ENCODE assay signal across 8 cellular contexts in the genomic region with DNA sequence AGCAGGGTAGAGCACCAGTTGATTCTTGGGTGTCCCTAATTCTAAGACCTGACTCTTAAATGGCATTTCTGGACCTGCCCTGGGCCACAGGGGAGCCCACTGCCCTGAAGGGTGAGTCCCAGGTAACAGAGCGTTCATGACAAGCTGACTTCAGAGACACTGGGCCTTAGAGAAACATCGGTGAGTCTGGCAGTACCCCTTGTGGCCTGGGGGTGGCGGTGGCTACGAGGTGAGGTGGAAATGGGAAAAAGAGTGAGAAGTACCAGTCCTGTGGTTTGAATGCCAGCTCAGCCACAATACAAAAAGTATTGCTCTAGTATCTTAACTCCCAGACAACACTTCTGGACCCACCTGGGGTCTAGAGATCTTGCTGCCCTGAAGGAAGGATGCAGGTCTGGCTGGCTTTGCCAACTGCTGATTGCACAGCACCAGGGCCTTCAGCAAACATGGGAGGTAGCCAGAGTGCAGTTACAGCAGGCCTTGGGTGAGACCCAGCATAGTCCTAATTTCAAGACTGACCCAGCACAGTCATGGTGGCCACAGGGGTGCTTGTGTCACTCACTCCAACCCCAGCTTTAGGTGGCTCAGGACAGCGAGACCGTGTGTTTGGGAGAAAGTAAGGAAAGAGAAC. TPM values are rescaled to one million over a fixed set of nuclear protein-coding genes. Genes with fewer than 3 reads are reported as not detected.
DNase-seq lines count a peak whose midpoint lies in the region; ATAC-seq and TF ChIP-seq lines count a peak whose summit lies in the region.

No MANE protein-coding gene starts in this region.

- DNase-seq in GM03348 (ENCODE audit: low spot score) (peak; percentile 20), GM23248 (peak; percentile 63), Kasumi-1 (lab: John Stamatoyannopoulos, UW) (peak; percentile 86 to 90), dermis blood vessel endothelial cell (peak; percentile 66), tibial nerve (ENCODE audit: low spot score in 2 of 2) (no peak), DMS153 (lab: John Stamatoyannopoulos, UW) (no peak)
- DNase-seq in activated CD4-positive, alpha-beta T cell treated with anti-CD3 and anti-CD28 coated beads for 1 hour, result peak; percentile 63
- DNase-seq in naive thymus-derived CD8-positive, alpha-beta T cell, result peak; percentile 60 to 85 (median 74)

- in situ Hi-C loops in GM23248 (cut with MboI), result no loop called here

- H3F3A ChIP-seq in GM23248 (ENCODE audit: insufficient read depth), result 0 out of 2 replicates have a peak, but pooled peaks cover 3% of the 10 kb centered on the region

- no peaks in the 10 kb centered on the region for H3K27me3 ChIP-seq in GM23248 (replicated peaks; ENCODE audit: insufficient read depth)
- no peaks in the 10 kb centered on the region for H3K27me3 ChIP-seq in tibial nerve

- no peak overlapping the region for H3K4me2 ChIP-seq in GM23248 (ENCODE audit: unreplicated experiment)

- TF ChIP-seq POLR2A in tibial nerve (IDR thresholded peaks at IDR 0.05), result no peak

- no peaks in the 10 kb centered on the region for H3K9me3 Mint-ChIP-seq in naive thymus-derived CD8-positive, alpha-beta T cell

- H4K20me1 ChIP-seq in GM23248 (ENCODE audit: insufficient read depth), result peaks cover 33% of the 10 kb centered on the region

- H3K27ac Mint-ChIP-seq in naive thymus-derived CD8-positive, alpha-beta T cell, result peak overlapping the region; percentile 94 to 98 (median 97)

- H2AFZ ChIP-seq in GM23248, result no peak overlapping the region

- peaks cover 37 to 72% (median 65%) of the 10 kb centered on the region in 4 donors for H3K4me1 Mint-ChIP-seq in naive thymus-derived CD8-positive, alpha-beta T cell

- H3K4me1 ChIP-seq in GM23248 (ENCODE audit: insufficient read depth) (peaks cover 10% of the 10 kb centered on the region), tibial nerve (peaks cover 0 to 41% (median 14%) of the 10 kb centered on the region in 4 donors)

- H3K9me2 ChIP-seq in GM23248 (ENCODE audit: insufficient read depth), result no peaks in the 10 kb centered on the region

- peak in 3 of 5 experiments; percentile 17 to 63 (median 25) for TF ChIP-seq CTCF in tibial nerve (IDR thresholded peaks at IDR 0.05)

- WGBS in GM23248 (ENCODE audit: low coverage in 1 of 2, low lambda C conversion rate in 2 of 2, missing lambda C conversion rate in 2 of 2), 2 experiments, result 61 to 63% methylated on average over 6 of the region's 6 CpGs
- WGBS in tibial nerve, 2 donors, result 67% methylated on average over 6 of the region's 6 CpGs

- ATAC-seq in naive thymus-derived CD8-positive, alpha-beta T cell, result peak; percentile 81 to 87

- H3K4me3 ChIP-seq in GM23248 (no peak overlapping the region), tibial nerve (no peak overlapping the region)

- no peak overlapping the region for H3K9ac ChIP-seq in GM23248

- POLR2A ChIA-PET in naive thymus-derived CD8-positive, alpha-beta T cell (lab: Charles Lee), result interaction anchor here (0.5 to 3.1 kb wide), 16 partner anchors 9 to 463 kb away, joined by 3 to 49 read pairs (median 3); partner anchors contain the start of genes USP34 and XPO1

- H3K36me3 ChIP-seq in GM23248 (ENCODE audit: low read depth), result no peaks in the 10 kb centered on the region
- no peaks in the 10 kb centered on the region for H3K36me3 ChIP-seq in tibial nerve

- H3K27ac ChIP-seq in GM23248, result no peak overlapping the region
- peak overlapping the region in 1 of 4 donors; percentile 70 for H3K27ac ChIP-seq in tibial nerve

- no peaks in the 10 kb centered on the region for H3K27me3 Mint-ChIP-seq in naive thymus-derived CD8-positive, alpha-beta T cell

- H3K36me3 Mint-ChIP-seq in naive thymus-derived CD8-positive, alpha-beta T cell, result peaks cover 0 to 2% (median 0%) of the 10 kb centered on the region in 3 donors

- H3K9me3 ChIP-seq in GM23248 (ENCODE audit: low read depth), result no peaks in the 10 kb centered on the region
- no peaks in the 10 kb centered on the region for H3K9me3 ChIP-seq in tibial nerve

- no peak for TF ChIP-seq EP300 in tibial nerve (IDR thresholded peaks at IDR 0.05)

- peaks cover 100% of the 10 kb centered on the region for H3K79me2 ChIP-seq in GM23248 (ENCODE audit: insufficient read depth)

- H3K4me3 Mint-ChIP-seq in naive thymus-derived CD8-positive, alpha-beta T cell, result peak overlapping the region in 9 of 10 donors; percentile 51 to 85 (median 71)

RNA-seq across cellular contexts. Expression of gene USP34, which starts 44.5 kb away (rescaled TPM):
- 77.6 and 90.5 TPM in 2 replicates for total RNA-seq in GM23248 (2014; rRNA removed; shearing (Covaris generic))
- polyA plus RNA-seq in GM23248 (2016; fragmentation: Nextera tagmentation; extraction: Ambion mirVana), result 27.1 and 34.5 TPM in 2 replicates
- 123 and 165 TPM in 2 replicates for total RNA-seq in dermis blood vessel endothelial cell
- 100 to 1,000 TPM; 153 to 157 TPM for total RNA-seq in naive thymus-derived CD8-positive, alpha-beta T cell
- 10 to 100 TPM; 14.5 to 19.1 (median 17.6) TPM for polyA plus RNA-seq in naive thymus-derived CD8-positive, alpha-beta T cell
- total RNA-seq in tibial nerve, result 100 to 1,000 TPM; 114 to 211 (median 148) TPM

Comparison
In these comparisons a context has a peak if more than half of its experiments do, and no peak if none do; other contexts are left out.
1. DNase-seq: peak in GM03348 (single experiment), GM23248 (single experiment), Kasumi-1 (2 of 2), activated CD4-positive, alpha-beta T cell treated with anti-CD3 and anti-CD28 coated beads for 1 hour (single experiment), dermis blood vessel endothelial cell (single experiment) and naive thymus-derived CD8-positive, alpha-beta T cell (10 of 10); none in tibial nerve (0 of 2) and DMS153 (single experiment).